ENCODE assay signal across 8 cellular contexts in the genomic region with DNA sequence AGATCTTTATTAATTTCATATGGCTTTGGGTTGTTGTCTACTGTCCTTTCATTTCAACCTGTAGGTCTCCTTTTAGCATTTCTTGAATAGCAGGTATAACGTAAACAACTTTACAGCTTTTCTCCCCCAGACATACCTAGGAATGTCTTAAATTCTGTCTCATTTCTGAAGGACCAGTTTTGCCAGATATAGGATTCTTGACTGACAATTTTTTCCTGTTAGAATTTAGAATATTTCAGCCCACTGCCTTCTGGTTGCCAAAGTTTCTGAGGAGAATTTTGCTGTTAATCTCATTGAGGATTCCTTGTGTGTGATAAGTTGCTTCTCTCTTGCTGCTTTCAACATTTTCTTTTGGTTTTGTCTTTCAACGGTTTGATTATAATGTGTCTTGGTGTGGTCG.
"Had no signal": no experiment of that assay in that cellular context is flagged by ENCODE, and none has a peak within 500 bp of the region (broad histone marks: within the 10 kb centered on the region; RNA-seq: fewer than 3 reads in every experiment).

No MANE protein-coding gene starts in this region.

- H3K4me3 ChIP-seq: GM12878 had no signal

- DNase-seq: GDM1, GF-D8 had no signal

- FAIRE-seq: G401.6, GM12878, GM12891, GM12892, GM18507, GM19239 had no signal
